In the genomic region with DNA sequence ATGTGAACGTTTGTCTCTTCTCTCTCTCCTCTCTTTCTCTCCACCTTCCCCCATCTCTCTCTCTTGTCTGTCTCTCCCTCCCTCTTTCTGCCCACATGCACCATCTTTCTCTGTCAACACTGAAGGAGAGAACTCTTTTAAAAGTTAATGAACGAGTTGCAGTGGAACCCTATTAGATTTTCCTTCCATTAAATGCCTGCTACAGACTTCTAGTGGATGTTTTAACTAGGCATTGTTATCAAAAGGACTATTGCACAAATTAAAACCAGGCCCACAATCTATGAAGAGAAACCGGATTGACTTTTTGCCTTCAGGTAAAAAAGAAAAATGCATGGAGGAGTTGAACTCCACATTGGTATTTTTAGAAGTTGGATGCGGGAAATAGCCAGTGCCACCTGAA, we compare ENCODE assay signal across 17 cellular contexts. TPM values are rescaled to one million over a fixed set of nuclear protein-coding genes. Genes with fewer than 3 reads are reported as not detected.
A peak's percentile ranks its signal among the peaks of the same experiment; 100 is the strongest.
DNase-seq lines count a peak whose midpoint lies in the region; ATAC-seq, FAIRE-seq and TF ChIP-seq lines count a peak whose summit lies in the region.
"Had no signal": no experiment of that assay in that cellular context is flagged by ENCODE, and none has a peak within 500 bp of the region (broad histone marks: within the 10 kb centered on the region; RNA-seq: fewer than 3 reads in every experiment).

No MANE protein-coding gene starts in this region.

- intact Hi-C loops in activated CD4-positive, alpha-beta T cell treated with anti-CD3 and anti-CD28 coated beads for 36 hours (cut with DNase I, micrococcal nuclease): loop anchor here in 1 of 2 experiments (10.0 kb wide), 2 partner anchors 60 to 350 kb away; no protein-coding TSS in a partner anchor

- H3K4me3 Mint-ChIP-seq in activated CD4-positive, alpha-beta T cell treated with anti-CD3 and anti-CD28 coated beads for 36 hours: no peak overlapping the region
- no peak overlapping the region for H3K4me3 Mint-ChIP-seq in effector memory CD8-positive, alpha-beta T cell
- no peak overlapping the region for H3K4me3 Mint-ChIP-seq in nephron

- no peak for ATAC-seq in activated CD4-positive, alpha-beta T cell treated with anti-CD3 and anti-CD28 coated beads for 36 hours
- no peak for ATAC-seq in effector memory CD8-positive, alpha-beta T cell (replicated peaks)
- ATAC-seq in HG02610 (IDR thresholded peaks at IDR 0.05; ENCODE audit: unreplicated experiment) (no peak), GM21717 (IDR thresholded peaks at IDR 0.05; ENCODE audit: unreplicated experiment) (no peak)
- ATAC-seq: Right ventricle myocardium inferior had no signal

- H3K27ac Mint-ChIP-seq in activated CD4-positive, alpha-beta T cell treated with anti-CD3 and anti-CD28 coated beads for 36 hours: peak overlapping the region; percentile 71
- peak overlapping the region; percentile 77 to 95 for H3K27ac Mint-ChIP-seq in effector memory CD8-positive, alpha-beta T cell
- peak overlapping the region; percentile 22 to 93 (median 60) for H3K27ac Mint-ChIP-seq in nephron

- TF ChIP-seq CTCF in D721Med (IDR thresholded peaks at IDR 0.05; ENCODE audit: insufficient read depth, missing control alignments): no peak
- no peak for TF ChIP-seq CTCF in nephron (IDR thresholded peaks at IDR 0.05; ENCODE audit: unreplicated experiment in 3 of 3)

- peaks cover 42% of the 10 kb centered on the region for H3K4me1 Mint-ChIP-seq in activated CD4-positive, alpha-beta T cell treated with anti-CD3 and anti-CD28 coated beads for 36 hours
- H3K4me1 Mint-ChIP-seq in effector memory CD8-positive, alpha-beta T cell (ENCODE audit: low read depth in 2 of 2): peaks cover 55 to 72% of the 10 kb centered on the region in 2 donors
- H3K4me1 Mint-ChIP-seq in nephron: peaks cover 57% of the 10 kb centered on the region

- DNase-seq in activated CD4-positive, alpha-beta T cell treated with anti-CD3 and anti-CD28 coated beads for 36 hours: no peak
- no peak for DNase-seq in activated CD4-positive, alpha-beta T cell treated with anti-CD3 and anti-CD28 coated beads for 1 hour
- DNase-seq in D721Med (ENCODE audit: insufficient read length, low spot score) (no peak), G401 (ENCODE audit: low spot score) (no peak)
- DNase-seq in effector memory CD8-positive, alpha-beta T cell: no peak
- DNase-seq: DMS79, IMR-90, MV-4-11, NCI-H1436, NCI-H2029 treated with DMSO at 0.1 percent for 48 hours, NCI-H510A treated with DMSO at 0.1 percent for 48 hours had no signal

- FAIRE-seq in D721Med (lab: Jason Lieb, UNC): peak; percentile 58
- FAIRE-seq: G401.6, GM12891 had no signal

- no peaks in the 10 kb centered on the region for H3K36me3 Mint-ChIP-seq in activated CD4-positive, alpha-beta T cell treated with anti-CD3 and anti-CD28 coated beads for 36 hours (ENCODE audit: low read depth)
- peaks cover 9% of the 10 kb centered on the region for H3K36me3 Mint-ChIP-seq in effector memory CD8-positive, alpha-beta T cell (ENCODE audit: insufficient read depth)
- peaks cover 32% of the 10 kb centered on the region for H3K36me3 Mint-ChIP-seq in nephron (ENCODE audit: low read depth)

- CTCF ChIA-PET in activated CD4-positive, alpha-beta T cell treated with anti-CD3 and anti-CD28 coated beads for 36 hours (lab: Charles Lee): interaction anchor here (0.6 kb wide), 1 partner anchor 60 kb away, joined by 5 read pairs; no protein-coding TSS in a partner anchor

- H3K9me3 Mint-ChIP-seq in activated CD4-positive, alpha-beta T cell treated with anti-CD3 and anti-CD28 coated beads for 36 hours (ENCODE audit: low read depth): peaks cover 2% of the 10 kb centered on the region
- H3K9me3 Mint-ChIP-seq in effector memory CD8-positive, alpha-beta T cell: peaks cover 0 to 3% of the 10 kb centered on the region in 2 donors
- no peaks in the 10 kb centered on the region for H3K9me3 Mint-ChIP-seq in nephron

- no peaks in the 10 kb centered on the region for H3K27me3 Mint-ChIP-seq in activated CD4-positive, alpha-beta T cell treated with anti-CD3 and anti-CD28 coated beads for 36 hours
- no peaks in the 10 kb centered on the region for H3K27me3 Mint-ChIP-seq in effector memory CD8-positive, alpha-beta T cell
- H3K27me3 Mint-ChIP-seq in nephron (ENCODE audit: low read depth): no peaks in the 10 kb centered on the region

- POLR2A ChIA-PET in activated CD4-positive, alpha-beta T cell treated with anti-CD3 and anti-CD28 coated beads for 36 hours (lab: Charles Lee): interaction anchor here (0.6 kb wide), 1 partner anchor 21 kb away, joined by 3 read pairs; no protein-coding TSS in a partner anchor

- in situ Hi-C loops in G401 (cut with HindIII; ENCODE audit: low sequenced_read_pairs): no loop called here

RNA-seq across cellular contexts. Expression of a gene that starts 34.3 kb away (rescaled TPM):
- total RNA-seq in activated CD4-positive, alpha-beta T cell treated with anti-CD3 and anti-CD28 coated beads for 36 hours: 10 to 100 TPM; 12.0 to 13.4 TPM
- total RNA-seq in G401 (2014; rRNA removed; shearing (Covaris generic)): 0.03 and 0.31 TPM in 2 replicates

RNA-seq across cellular contexts. Expression of a gene that starts 36.0 kb away (rescaled TPM):
- total RNA-seq in activated CD4-positive, alpha-beta T cell treated with anti-CD3 and anti-CD28 coated beads for 36 hours: 10 to 100 TPM; 14.4 to 23.3 TPM
- total RNA-seq in G401 (2014; rRNA removed; shearing (Covaris generic)): 1.2 and 2.0 TPM in 2 replicates
